In genomic region chr17:57468932-57469775, GRCh38 we compare ENCODE assay signal across 11 cellular contexts.
DNase-seq lines count a peak whose midpoint lies in the region; ATAC-seq and TF ChIP-seq lines count a peak whose summit lies in the region.
"Had no signal": no experiment of that assay in that cellular context is flagged by ENCODE, and none has a peak within 500 bp of the region (broad histone marks: within the 10 kb centered on the region; RNA-seq: fewer than 3 reads in every experiment).

No MANE protein-coding gene starts in this region.

- peak; percentile 59 for ATAC-seq in GM21447 (IDR thresholded peaks at IDR 0.05; ENCODE audit: unreplicated experiment)
- no peak for ATAC-seq in HG02840 (IDR thresholded peaks at IDR 0.05; ENCODE audit: low FRiP score, unreplicated experiment)
- ATAC-seq in HG02852 (IDR thresholded peaks at IDR 0.05; ENCODE audit: unreplicated experiment) = no peak

- WGBS in ovary, 3 donors = 86 to 91% (median 88%) methylated on average over 9 of the region's 9 CpGs

- H3K4me3 ChIP-seq in ovary = no peak overlapping the region
- H3K4me3 ChIP-seq: SK-N-MC had no signal

- intact Hi-C loops in ovary (cut with DNase I) = no loop called here

- no peaks in the 10 kb centered on the region for H3K36me3 ChIP-seq in ovary

- in situ Hi-C loops in GM13977 (cut with MboI; ENCODE audit: low pct_unique_long_range_greater_than_20kb, low sequenced_read_pairs, unreplicated experiment) = no loop called here

- no peak for TF ChIP-seq POLR2A in ovary (IDR thresholded peaks at IDR 0.05)

- no peaks in the 10 kb centered on the region for H3K27me3 ChIP-seq in layer of hippocampus (ENCODE audit: control insufficient read depth, insufficient read depth, low read length)
- no peaks in the 10 kb centered on the region for H3K27me3 ChIP-seq in ovary

- peak; percentile 53 for DNase-seq in GM13977 (ENCODE audit: low spot score)
- DNase-seq in NCI-H1436 treated with DMSO at 0.1 percent for 48 hours (lab: John Stamatoyannopoulos, UW) = peak; percentile 34
- no peak for DNase-seq in ovary
- no peak for DNase-seq in SW480 (ENCODE audit: low spot score)
- DNase-seq: GF-D8, HFFc6 had no signal

- peaks cover 18% of the 10 kb centered on the region for H3K4me1 ChIP-seq in ovary (ENCODE audit: insufficient read depth)

- H3K27ac ChIP-seq in layer of hippocampus (ENCODE audit: low read depth, low read length) = peak overlapping the region; percentile 25
- H3K27ac ChIP-seq in ovary = no peak overlapping the region
- H3K27ac ChIP-seq: SK-N-MC had no signal

- no peak for TF ChIP-seq EP300 in ovary (IDR thresholded peaks at IDR 0.05)

- H3K9me3 ChIP-seq in ovary = no peaks in the 10 kb centered on the region

- TF ChIP-seq CTCF in GM13977 (IDR thresholded peaks at IDR 0.05; ENCODE audit: extremely low read depth, insufficient read depth, missing control alignments) = no peak
- TF ChIP-seq CTCF in ovary (IDR thresholded peaks at IDR 0.05) = no peak

Comparison
In these comparisons a context has a peak if more than half of its experiments do, and no peak if none do; other contexts are left out.
1. DNase-seq: peak in GM13977 (single experiment) and NCI-H1436 treated with DMSO at 0.1 percent for 48 hours (single experiment); none in ovary (0 of 5) and SW480 (single experiment).